ENCODE assay signal across 13 cellular contexts in the genomic region with DNA sequence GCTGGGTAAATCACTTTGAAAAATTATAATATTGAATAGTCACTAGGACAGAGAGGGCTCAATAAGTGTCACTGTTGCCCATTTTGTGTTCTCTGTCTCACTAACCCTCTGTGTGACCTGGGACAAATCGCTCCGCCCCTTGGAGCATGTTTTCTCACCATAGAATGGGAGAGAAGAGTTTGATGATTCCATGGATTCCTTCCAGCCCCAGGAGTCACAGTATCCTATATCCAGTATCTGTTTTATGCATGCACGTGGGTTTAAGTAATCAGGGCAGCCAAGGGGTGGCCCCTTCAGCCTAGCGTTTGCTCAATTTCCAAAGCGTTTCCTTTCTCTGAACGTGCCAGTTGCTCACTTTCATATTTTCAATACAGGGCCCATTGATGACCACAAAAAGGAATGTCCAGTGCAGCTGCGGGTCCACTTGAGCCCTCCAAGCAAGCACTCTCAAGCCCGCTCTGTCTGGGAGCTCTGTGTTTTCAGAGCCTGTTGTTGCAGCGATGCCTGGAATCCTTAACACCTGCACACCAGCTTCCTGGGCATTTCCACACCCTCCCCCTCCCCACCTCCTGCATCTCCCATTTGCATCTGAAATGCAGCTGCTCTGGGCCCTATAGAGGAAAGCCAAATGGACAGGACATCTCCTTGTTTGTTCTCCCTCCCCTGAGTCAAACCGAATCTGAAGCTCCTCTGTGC.
DNase-seq lines count a peak whose midpoint lies in the region; ATAC-seq, FAIRE-seq and TF ChIP-seq lines count a peak whose summit lies in the region.
"Had no signal": no experiment of that assay in that cellular context is flagged by ENCODE, and none has a peak within 500 bp of the region (broad histone marks: within the 10 kb centered on the region; RNA-seq: fewer than 3 reads in every experiment).

No MANE protein-coding gene starts in this region.

- H3K36me3 ChIP-seq in HepG2 (replicated peaks in 1 of 2; ENCODE audit: control insufficient read depth in 1 of 2, insufficient read depth in 2 of 2, low read length in 2 of 2) = no peaks in the 10 kb centered on the region
- no peaks in the 10 kb centered on the region for H3K36me3 ChIP-seq in vagina
- H3K36me3 ChIP-seq: esophagus squamous epithelium, ovary, WERI-Rb-1 had no signal

- in situ Hi-C loops in HepG2 (cut with HindIII; ENCODE audit: extremely low pct_ligation_motif_present, low pct_unique_long_range_greater_than_20kb) = no loop called here

- intact Hi-C loops in HepG2 (cut with micrococcal nuclease; ENCODE audit: unreplicated experiment) (no loop called here), vagina (cut with DNase I) (no loop called here)

- WGBS in HepG2 (ENCODE audit: low lambda C conversion rate) = 71% methylated on average over 10 of the region's 10 CpGs

- H3K4me2 ChIP-seq in HepG2 (ENCODE audit: low read depth, low read length) = peak overlapping the region; percentile 1; the same call in 1 of the 2 replicates

- no peak overlapping the region for H3K4me3 ChIP-seq in HepG2 (replicated peaks in 1 of 3; ENCODE audit: insufficient read depth in 1 of 3, low read depth in 2 of 3, low read length in 3 of 3)
- H3K4me3 ChIP-seq in vagina = no peak overlapping the region
- H3K4me3 ChIP-seq: esophagus squamous epithelium, ovary had no signal

- H3K4me1 ChIP-seq in HepG2 (ENCODE audit: insufficient read depth, low read length) = peaks cover 80% of the 10 kb centered on the region
- H3K4me1 ChIP-seq in vagina = no peaks in the 10 kb centered on the region

- H4K20me1 ChIP-seq in HepG2 (ENCODE audit: insufficient read depth, low read length) = no peaks in the 10 kb centered on the region

- no peak overlapping the region for H3K27ac ChIP-seq in HepG2 (ENCODE audit: extremely low read length, insufficient read depth, low read length)
- no peak overlapping the region for H3K27ac ChIP-seq in vagina
- H3K27ac ChIP-seq: esophagus squamous epithelium, ovary, WERI-Rb-1 had no signal

- no peak for ATAC-seq in HepG2
- ATAC-seq in stimulated activated naive CD8-positive, alpha-beta T cell treated with anti-CD3 and anti-CD28 coated beads, Interleukin-15, amount 100 ng/mL, for 72 hours = no peak
- no peak for ATAC-seq in T-cell (replicated peaks in 1 of 4)

- TF ChIP-seq CTCF in HepG2 (CRISPR knock-in tag; IDR thresholded peaks at IDR 0.05) (no peak), vagina (IDR thresholded peaks at IDR 0.05) (no peak)

- peak; percentile 83 for DNase-seq in DMS53 treated with DMSO at 0.1 percent for 48 hours (lab: John Stamatoyannopoulos, UW; ENCODE audit: unreplicated experiment)
- DNase-seq in NCI-H187 (lab: John Stamatoyannopoulos, UW) = peak; percentile 43 to 61
- DNase-seq in SHP77 treated with DMSO at 0.1 percent for 48 hours (lab: John Stamatoyannopoulos, UW) = peak; percentile 95
- DNase-seq in HepG2 (ENCODE audit: low spot score) = no peak
- no peak for DNase-seq in NCI-H1048 (lab: John Stamatoyannopoulos, UW)
- DNase-seq in stimulated activated naive CD8-positive, alpha-beta T cell treated with anti-CD3 and anti-CD28 coated beads, Interleukin-15, amount 100 ng/mL, for 72 hours = no peak
- no peak for DNase-seq in T-cell
- no peak for DNase-seq in vagina (ENCODE audit: extremely low spot score in 2 of 2)
- DNase-seq: esophagus squamous epithelium, ovary, WERI-Rb-1 had no signal

- CTCF ChIA-PET in HepG2 (lab: Yijun Ruan, JAX; ENCODE audit: low intra/inter-chr PET ratio, low total read pairs) (no interaction called here), T-cell (lab: Charles Lee) (interaction anchor here in 1 of 2 donors (0.5 kb wide), 1 partner anchor 14 kb away, joined by 3 read pairs; no protein-coding TSS in a partner anchor)

- TF ChIP-seq EP300 in HepG2 (IDR thresholded peaks at IDR 0.05; ENCODE audit: low read depth in 2 of 2, low read length in 2 of 2) = no peak
- TF ChIP-seq EP300 in HepG2 (CRISPR knock-in tag; IDR thresholded peaks at IDR 0.05; ENCODE audit: borderline replicate concordance) = no peak

- BruUV-seq in HepG2 (replicated peaks; lab: Mats Ljungman, UMichigan) = no TSS peak

- POLR2A ChIA-PET in HepG2 (lab: Yijun Ruan, JAX) = interaction anchor here (1.8 kb wide), 1 partner anchor 13 kb away, joined by 5 read pairs; no protein-coding TSS in a partner anchor
- POLR2A ChIA-PET in T-cell (lab: Charles Lee) = no interaction called here

- FAIRE-seq in HepG2 (lab: Jason Lieb, UNC) = no peak
- FAIRE-seq: bronchial epithelial cell, H54 had no signal

- no peaks in the 10 kb centered on the region for H3K36me3 Mint-ChIP-seq in T-cell

- TF ChIP-seq RAD21 in HepG2 (CRISPR knock-in tag; IDR thresholded peaks at IDR 0.05) = no peak

- no peak overlapping the region for H3K27ac Mint-ChIP-seq in stimulated activated naive CD8-positive, alpha-beta T cell treated with anti-CD3 and anti-CD28 coated beads, Interleukin-15, amount 100 ng/mL, for 72 hours
- H3K27ac Mint-ChIP-seq in T-cell = no peak overlapping the region

- H3K4me3 Mint-ChIP-seq in stimulated activated naive CD8-positive, alpha-beta T cell treated with anti-CD3 and anti-CD28 coated beads, Interleukin-15, amount 100 ng/mL, for 72 hours = no peak overlapping the region
- no peak overlapping the region for H3K4me3 Mint-ChIP-seq in T-cell

- H3K9ac ChIP-seq in HepG2 (ENCODE audit: insufficient read depth, low read depth, low read length) = no peak overlapping the region

- no peaks in the 10 kb centered on the region for H3K9me3 ChIP-seq in HepG2 (ENCODE audit: low read length)
- H3K9me3 ChIP-seq in vagina = no peaks in the 10 kb centered on the region
- H3K9me3 ChIP-seq: esophagus squamous epithelium, ovary had no signal

- H3K4me1 Mint-ChIP-seq in stimulated activated naive CD8-positive, alpha-beta T cell treated with anti-CD3 and anti-CD28 coated beads, Interleukin-15, amount 100 ng/mL, for 72 hours = peaks cover 59% of the 10 kb centered on the region
- H3K4me1 Mint-ChIP-seq in T-cell = peaks cover 59 to 74% (median 63%) of the 10 kb centered on the region in 3 donors

- TF ChIP-seq POLR2A in HepG2 (IDR thresholded peaks at IDR 0.05; ENCODE audit: insufficient read depth in 1 of 2, low read depth in 2 of 2, low read length in 2 of 2) = no peak
- TF ChIP-seq POLR2A in vagina (IDR thresholded peaks at IDR 0.05) = no peak

- no peaks in the 10 kb centered on the region for H3K27me3 ChIP-seq in HepG2 (ENCODE audit: control insufficient read depth in 1 of 2, insufficient read depth in 2 of 2, low read length in 2 of 2)
- no peaks in the 10 kb centered on the region for H3K27me3 ChIP-seq in vagina
- H3K27me3 ChIP-seq: esophagus squamous epithelium, ovary had no signal

- H3K27me3 Mint-ChIP-seq in stimulated activated naive CD8-positive, alpha-beta T cell treated with anti-CD3 and anti-CD28 coated beads, Interleukin-15, amount 100 ng/mL, for 72 hours = no peaks in the 10 kb centered on the region
- no peaks in the 10 kb centered on the region for H3K27me3 Mint-ChIP-seq in T-cell

- peaks cover 5 to 19% of the 10 kb centered on the region in 2 donors for H3K9me3 Mint-ChIP-seq in stimulated activated naive CD8-positive, alpha-beta T cell treated with anti-CD3 and anti-CD28 coated beads, Interleukin-15, amount 100 ng/mL, for 72 hours
- H3K9me3 Mint-ChIP-seq in T-cell = peaks cover 0 to 11% (median 4%) of the 10 kb centered on the region in 3 donors

- no peaks in the 10 kb centered on the region for H3K79me2 ChIP-seq in HepG2 (ENCODE audit: insufficient read depth, low read length)

- H2AFZ ChIP-seq in HepG2 (ENCODE audit: low read length) = no peak overlapping the region

TF ChIP-seq in HepG2, 621 proteins besides CTCF, POLR2A, EP300 and RAD21 (continues in another document):
- TF ChIP-seq RARA (CRISPR knock-in tag; IDR thresholded peaks at IDR 0.05) (no peak), NFE2 (CRISPR knock-in tag; IDR thresholded peaks at IDR 0.05) (no peak), YEATS4 (CRISPR knock-in tag; IDR thresholded peaks at IDR 0.05; ENCODE audit: borderline replicate concordance) (no peak), NR2F1 (CRISPR knock-in tag; IDR thresholded peaks at IDR 0.05) (no peak), IRF2 (CRISPR knock-in tag; IDR thresholded peaks at IDR 0.05) (no peak), KDM3A (CRISPR knock-in tag; IDR thresholded peaks at IDR 0.05; ENCODE audit: low read depth) (no peak), SP1 (IDR thresholded peaks at IDR 0.05) (no peak), SP1 (CRISPR knock-in tag; IDR thresholded peaks at IDR 0.05) (no peak), SALL1 (CRISPR knock-in tag; IDR thresholded peaks at IDR 0.05) (0 out of 2 replicates have a peak, but pooled peaks have one; percentile 23), XRCC5 (optimal IDR thresholded peaks at IDR 0.05; ENCODE audit: low read length) (peak; percentile 13), NR1H2 (CRISPR knock-in tag; IDR thresholded peaks at IDR 0.05; ENCODE audit: borderline replicate concordance, low read depth) (no peak), ZBTB38 (CRISPR knock-in tag; IDR thresholded peaks at IDR 0.05) (peak; percentile 78), ZMYM4 (CRISPR knock-in tag; IDR thresholded peaks at IDR 0.05) (0 out of 2 replicates have a peak, but pooled peaks have one; percentile 16), JUN (CRISPR knock-in tag; IDR thresholded peaks at IDR 0.05) (no peak), ZFP82 (CRISPR knock-in tag; IDR thresholded peaks at IDR 0.05; ENCODE audit: borderline replicate concordance) (no peak)
- TF ChIP-seq, protein P1, sequence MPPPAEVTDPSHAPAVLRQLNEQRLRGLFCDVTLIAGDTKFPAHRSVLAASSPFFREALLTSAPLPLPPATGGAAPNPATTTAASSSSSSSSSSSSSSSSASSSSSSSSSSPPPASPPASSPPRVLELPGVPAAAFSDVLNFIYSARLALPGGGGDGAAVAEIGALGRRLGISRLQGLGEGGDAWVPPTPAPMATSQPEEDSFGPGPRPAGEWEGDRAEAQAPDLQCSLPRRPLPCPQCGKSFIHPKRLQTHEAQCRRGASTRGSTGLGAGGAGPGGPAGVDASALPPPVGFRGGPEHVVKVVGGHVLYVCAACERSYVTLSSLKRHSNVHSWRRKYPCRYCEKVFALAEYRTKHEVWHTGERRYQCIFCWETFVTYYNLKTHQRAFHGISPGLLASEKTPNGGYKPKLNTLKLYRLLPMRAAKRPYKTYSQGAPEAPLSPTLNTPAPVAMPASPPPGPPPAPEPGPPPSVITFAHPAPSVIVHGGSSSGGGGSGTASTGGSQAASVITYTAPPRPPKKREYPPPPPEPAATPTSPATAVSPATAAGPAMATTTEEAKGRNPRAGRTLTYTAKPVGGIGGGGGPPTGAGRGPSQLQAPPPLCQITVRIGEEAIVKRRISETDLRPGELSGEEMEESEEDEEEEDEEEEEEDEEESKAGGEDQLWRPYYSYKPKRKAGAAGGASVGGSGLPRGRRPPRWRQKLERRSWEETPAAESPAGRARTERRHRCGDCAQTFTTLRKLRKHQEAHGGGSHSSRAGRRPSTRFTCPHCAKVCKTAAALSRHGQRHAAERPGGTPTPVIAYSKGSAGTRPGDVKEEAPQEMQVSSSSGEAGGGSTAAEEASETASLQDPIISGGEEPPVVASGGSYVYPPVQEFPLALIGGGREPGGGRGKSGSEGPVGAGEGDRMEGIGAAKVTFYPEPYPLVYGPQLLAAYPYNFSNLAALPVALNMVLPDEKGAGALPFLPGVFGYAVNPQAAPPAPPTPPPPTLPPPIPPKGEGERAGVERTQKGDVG (CRISPR knock-in tag; IDR thresholded peaks at IDR 0.05; ENCODE audit: borderline replicate concordance) = 0 out of 2 replicates have a peak, but pooled peaks have one; percentile 31

Comparison
In these comparisons a context has a peak if more than half of its experiments do, and no peak if none do; other contexts are left out.
1. DNase-seq: peak in DMS53 treated with DMSO at 0.1 percent for 48 hours (single experiment), NCI-H187 (2 of 2) and SHP77 treated with DMSO at 0.1 percent for 48 hours (single experiment); none in HepG2 (single experiment), NCI-H1048 (single experiment), stimulated activated naive CD8-positive, alpha-beta T cell treated with anti-CD3 and anti-CD28 coated beads, Interleukin-15, amount 100 ng/mL, for 72 hours (0 of 2), T-cell (0 of 34) and vagina (0 of 2).